3 cellular contexts compared by ENCODE assay signal in the genomic region with DNA sequence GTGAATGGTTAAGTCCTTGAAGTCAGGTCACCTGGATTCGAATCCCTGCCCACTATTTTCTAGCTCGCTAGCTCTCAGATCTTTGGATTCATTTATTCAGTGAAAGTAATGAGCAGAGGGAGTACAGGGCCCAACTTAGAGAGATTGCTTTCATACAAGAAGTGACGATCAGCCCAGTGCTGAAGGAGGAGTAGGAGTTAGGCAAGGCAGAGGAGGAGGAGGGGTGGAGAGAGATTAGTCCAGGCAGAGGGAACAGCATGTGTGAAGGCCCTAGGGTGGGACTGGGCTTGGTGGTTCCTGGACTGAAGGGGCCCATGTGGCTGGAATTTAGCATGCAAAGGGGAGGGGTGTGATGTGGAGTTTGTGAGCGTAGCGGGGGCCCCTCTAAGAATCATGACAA.
TF ChIP-seq lines count a peak whose summit lies in the region.

No MANE protein-coding gene starts in this region.

TF ChIP-seq in GM23338, 12 proteins besides CTCF, POLR2A, EP300 and RAD21:
- TF ChIP-seq, protein P1, sequence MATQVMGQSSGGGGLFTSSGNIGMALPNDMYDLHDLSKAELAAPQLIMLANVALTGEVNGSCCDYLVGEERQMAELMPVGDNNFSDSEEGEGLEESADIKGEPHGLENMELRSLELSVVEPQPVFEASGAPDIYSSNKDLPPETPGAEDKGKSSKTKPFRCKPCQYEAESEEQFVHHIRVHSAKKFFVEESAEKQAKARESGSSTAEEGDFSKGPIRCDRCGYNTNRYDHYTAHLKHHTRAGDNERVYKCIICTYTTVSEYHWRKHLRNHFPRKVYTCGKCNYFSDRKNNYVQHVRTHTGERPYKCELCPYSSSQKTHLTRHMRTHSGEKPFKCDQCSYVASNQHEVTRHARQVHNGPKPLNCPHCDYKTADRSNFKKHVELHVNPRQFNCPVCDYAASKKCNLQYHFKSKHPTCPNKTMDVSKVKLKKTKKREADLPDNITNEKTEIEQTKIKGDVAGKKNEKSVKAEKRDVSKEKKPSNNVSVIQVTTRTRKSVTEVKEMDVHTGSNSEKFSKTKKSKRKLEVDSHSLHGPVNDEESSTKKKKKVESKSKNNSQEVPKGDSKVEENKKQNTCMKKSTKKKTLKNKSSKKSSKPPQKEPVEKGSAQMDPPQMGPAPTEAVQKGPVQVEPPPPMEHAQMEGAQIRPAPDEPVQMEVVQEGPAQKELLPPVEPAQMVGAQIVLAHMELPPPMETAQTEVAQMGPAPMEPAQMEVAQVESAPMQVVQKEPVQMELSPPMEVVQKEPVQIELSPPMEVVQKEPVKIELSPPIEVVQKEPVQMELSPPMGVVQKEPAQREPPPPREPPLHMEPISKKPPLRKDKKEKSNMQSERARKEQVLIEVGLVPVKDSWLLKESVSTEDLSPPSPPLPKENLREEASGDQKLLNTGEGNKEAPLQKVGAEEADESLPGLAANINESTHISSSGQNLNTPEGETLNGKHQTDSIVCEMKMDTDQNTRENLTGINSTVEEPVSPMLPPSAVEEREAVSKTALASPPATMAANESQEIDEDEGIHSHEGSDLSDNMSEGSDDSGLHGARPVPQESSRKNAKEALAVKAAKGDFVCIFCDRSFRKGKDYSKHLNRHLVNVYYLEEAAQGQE (IDR thresholded peaks at IDR 0.05; ENCODE audit: unreplicated experiment) = no peak
- TF ChIP-seq, protein P2, sequence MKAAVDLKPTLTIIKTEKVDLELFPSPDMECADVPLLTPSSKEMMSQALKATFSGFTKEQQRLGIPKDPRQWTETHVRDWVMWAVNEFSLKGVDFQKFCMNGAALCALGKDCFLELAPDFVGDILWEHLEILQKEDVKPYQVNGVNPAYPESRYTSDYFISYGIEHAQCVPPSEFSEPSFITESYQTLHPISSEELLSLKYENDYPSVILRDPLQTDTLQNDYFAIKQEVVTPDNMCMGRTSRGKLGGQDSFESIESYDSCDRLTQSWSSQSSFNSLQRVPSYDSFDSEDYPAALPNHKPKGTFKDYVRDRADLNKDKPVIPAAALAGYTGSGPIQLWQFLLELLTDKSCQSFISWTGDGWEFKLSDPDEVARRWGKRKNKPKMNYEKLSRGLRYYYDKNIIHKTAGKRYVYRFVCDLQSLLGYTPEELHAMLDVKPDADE (IDR thresholded peaks at IDR 0.05) = no peak
- no peak for TF ChIP-seq EZH2phosphoT487 (IDR thresholded peaks at IDR 0.05; ENCODE audit: unreplicated experiment)

TF ChIP-seq in HEK293, 187 proteins besides CTCF, POLR2A, EP300 and RAD21:
- TF ChIP-seq ZNF341 (tag by site-specific recombination; IDR thresholded peaks at IDR 0.05; ENCODE audit: low read depth) (peak; percentile 48), GLIS2 (tag by site-specific recombination; IDR thresholded peaks at IDR 0.05) (no peak), ZFHX2 (tag by site-specific recombination; conservative IDR thresholded peaks at IDR 0.05) (peak; percentile 53), EGR2 (tag by site-specific recombination; IDR thresholded peaks at IDR 0.05; ENCODE audit: low read depth) (peak; percentile 53)

TF ChIP-seq in K562, 482 proteins besides CTCF, POLR2A, EP300 and RAD21:
- no peak for TF ChIP-seq POLR2H (tag; IDR thresholded peaks at IDR 0.05; ENCODE audit: low read depth)
- TF ChIP-seq, protein P3, sequence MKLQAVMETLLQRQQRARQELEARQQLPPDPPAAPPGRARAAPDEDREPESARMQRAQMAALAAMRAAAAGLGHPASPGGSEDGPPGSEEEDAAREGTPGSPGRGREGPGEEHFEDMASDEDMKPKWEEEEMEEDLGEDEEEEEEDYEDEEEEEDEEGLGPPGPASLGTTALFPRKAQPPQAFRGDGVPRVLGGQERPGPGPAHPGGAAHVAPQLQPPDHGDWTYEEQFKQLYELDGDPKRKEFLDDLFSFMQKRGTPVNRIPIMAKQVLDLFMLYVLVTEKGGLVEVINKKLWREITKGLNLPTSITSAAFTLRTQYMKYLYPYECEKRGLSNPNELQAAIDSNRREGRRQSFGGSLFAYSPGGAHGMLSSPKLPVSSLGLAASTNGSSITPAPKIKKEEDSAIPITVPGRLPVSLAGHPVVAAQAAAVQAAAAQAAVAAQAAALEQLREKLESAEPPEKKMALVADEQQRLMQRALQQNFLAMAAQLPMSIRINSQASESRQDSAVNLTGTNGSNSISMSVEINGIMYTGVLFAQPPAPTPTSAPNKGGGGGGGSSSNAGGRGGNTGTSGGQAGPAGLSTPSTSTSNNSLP (IDR thresholded peaks at IDR 0.05; ENCODE audit: borderline replicate concordance, low read depth, low read length) = no peak
- TF ChIP-seq, protein P4, sequence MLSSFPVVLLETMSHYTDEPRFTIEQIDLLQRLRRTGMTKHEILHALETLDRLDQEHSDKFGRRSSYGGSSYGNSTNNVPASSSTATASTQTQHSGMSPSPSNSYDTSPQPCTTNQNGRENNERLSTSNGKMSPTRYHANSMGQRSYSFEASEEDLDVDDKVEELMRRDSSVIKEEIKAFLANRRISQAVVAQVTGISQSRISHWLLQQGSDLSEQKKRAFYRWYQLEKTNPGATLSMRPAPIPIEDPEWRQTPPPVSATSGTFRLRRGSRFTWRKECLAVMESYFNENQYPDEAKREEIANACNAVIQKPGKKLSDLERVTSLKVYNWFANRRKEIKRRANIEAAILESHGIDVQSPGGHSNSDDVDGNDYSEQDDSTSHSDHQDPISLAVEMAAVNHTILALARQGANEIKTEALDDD (IDR thresholded peaks at IDR 0.05) = peak; percentile 21; the same call in 1 of the 2 replicates
